In the genomic region with DNA sequence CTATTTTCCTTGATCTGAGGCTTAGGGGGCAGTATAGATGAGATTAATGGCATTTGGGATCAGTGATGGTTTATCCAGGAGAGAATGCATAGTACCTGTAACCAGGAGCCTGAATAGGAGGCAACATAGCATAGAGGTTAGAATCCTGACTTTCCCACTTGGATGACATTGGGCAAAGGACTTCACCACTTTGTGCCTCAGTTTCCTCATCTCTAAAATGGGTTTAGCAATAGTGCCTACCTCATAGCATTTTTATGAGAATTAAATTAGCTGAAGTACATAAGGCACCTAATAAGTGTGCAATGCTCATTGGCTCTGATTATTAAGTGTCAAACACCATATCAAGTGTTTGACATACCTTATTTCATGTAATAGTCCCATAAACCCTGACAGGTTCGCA, we compare ENCODE assay signal across 19 cellular contexts. TPM values are rescaled to one million over a fixed set of nuclear protein-coding genes. Genes with fewer than 3 reads are reported as not detected.
DNase-seq lines count a peak whose midpoint lies in the region; ATAC-seq and TF ChIP-seq lines count a peak whose summit lies in the region.
"Had no signal": no experiment of that assay in that cellular context is flagged by ENCODE, and none has a peak within 500 bp of the region (broad histone marks: within the 10 kb centered on the region; RNA-seq: fewer than 3 reads in every experiment).

No MANE protein-coding gene starts in this region.

- H3K4me1 ChIP-seq in naive thymus-derived CD4-positive, alpha-beta T cell (ENCODE audit: control insufficient read depth in 2 of 2, insufficient read depth in 2 of 2, low read length in 2 of 2), result peaks cover 96% of the 10 kb centered on the region in 2 donors
- peaks cover 44 to 71% of the 10 kb centered on the region in 2 donors for H3K4me1 ChIP-seq in thyroid gland

- no peak for DNase-seq in activated naive CD4-positive, alpha-beta T cell treated with anti-CD3 and anti-CD28 coated beads, Interleukin-2, amount 50 U/mL, for 72 hours (ENCODE audit: low spot score in 2 of 2)
- no peak for DNase-seq in activated naive CD8-positive, alpha-beta T cell treated with anti-CD3 and anti-CD28 coated beads for 36 hours
- DNase-seq in naive thymus-derived CD4-positive, alpha-beta T cell, result no peak
- DNase-seq in thyroid gland (no peak), NCI-H1694 (lab: John Stamatoyannopoulos, UW) (no peak), NCI-H146 (lab: John Stamatoyannopoulos, UW) (no peak), NCI-H2196 treated with DMSO at 0.1 percent for 48 hours (lab: John Stamatoyannopoulos, UW; ENCODE audit: unreplicated experiment) (no peak)
- DNase-seq: adrenal gland; DMS153; GOT3; hypothalamus; NCI-H1048; NCI-H226; right lobe of liver; stimulated activated CD4-positive, alpha-beta T cell treated with anti-CD3 and anti-CD28 coated beads, Interleukin-4, amount 100 ng/mL, for 4 hours had no signal

- no peak for TF ChIP-seq CTCF in thyroid gland (IDR thresholded peaks at IDR 0.05)

- intact Hi-C loops in naive thymus-derived CD4-positive, alpha-beta T cell (cut with micrococcal nuclease), result loop anchor here (5.0 to 10.0 kb wide), 4 partner anchors 223 to 1062 kb away; partner anchors contain the start of genes APIP (in 1 of the 2), NAT10 (in 1 of the 2) and PDHX (in 1 of the 2)
- intact Hi-C loops in thyroid gland (cut with DNase I), result no loop called here

- WGBS in thyroid gland, 2 donors, result 100% methylated on average over 1 of the region's 1 CpG

- no peaks in the 10 kb centered on the region for H3K27me3 Mint-ChIP-seq in activated naive CD4-positive, alpha-beta T cell treated with anti-CD3 and anti-CD28 coated beads, Interleukin-2, amount 50 U/mL, for 24 hours
- no peaks in the 10 kb centered on the region for H3K27me3 Mint-ChIP-seq in activated naive CD8-positive, alpha-beta T cell treated with anti-CD3 and anti-CD28 coated beads for 36 hours
- H3K27me3 Mint-ChIP-seq in naive thymus-derived CD4-positive, alpha-beta T cell, result no peaks in the 10 kb centered on the region

- POLR2A ChIA-PET in naive thymus-derived CD4-positive, alpha-beta T cell (lab: Charles Lee), result interaction anchor here (0.7 to 21.8 kb wide), 7 partner anchors 10 to 77 kb away, joined by 3 to 354 read pairs (median 7); partner anchors contain the start of gene CD44

- H3K9me3 ChIP-seq in naive thymus-derived CD4-positive, alpha-beta T cell (ENCODE audit: control insufficient read depth in 2 of 3, low read length in 3 of 3), result no peaks in the 10 kb centered on the region
- no peaks in the 10 kb centered on the region for H3K9me3 ChIP-seq in thyroid gland
- H3K9me3 ChIP-seq: adrenal gland, right lobe of liver had no signal

- no peaks in the 10 kb centered on the region for H3K9me3 Mint-ChIP-seq in activated naive CD4-positive, alpha-beta T cell treated with anti-CD3 and anti-CD28 coated beads, Interleukin-2, amount 50 U/mL, for 24 hours
- H3K9me3 Mint-ChIP-seq in activated naive CD4-positive, alpha-beta T cell treated with anti-CD3 and anti-CD28 coated beads, Interleukin-2, amount 50 U/mL, for 72 hours, result no peaks in the 10 kb centered on the region
- no peaks in the 10 kb centered on the region for H3K9me3 Mint-ChIP-seq in activated naive CD8-positive, alpha-beta T cell treated with anti-CD3 and anti-CD28 coated beads for 36 hours
- H3K9me3 Mint-ChIP-seq in naive thymus-derived CD4-positive, alpha-beta T cell, result peaks cover 0 to 6% (median 0%) of the 10 kb centered on the region in 11 donors

- H3K27ac Mint-ChIP-seq in activated naive CD4-positive, alpha-beta T cell treated with anti-CD3 and anti-CD28 coated beads, Interleukin-2, amount 50 U/mL, for 24 hours, result peak overlapping the region; percentile 97
- H3K27ac Mint-ChIP-seq in activated naive CD4-positive, alpha-beta T cell treated with anti-CD3 and anti-CD28 coated beads, Interleukin-2, amount 50 U/mL, for 72 hours, result no peak overlapping the region
- H3K27ac Mint-ChIP-seq in activated naive CD8-positive, alpha-beta T cell treated with anti-CD3 and anti-CD28 coated beads for 36 hours, result peak overlapping the region; percentile 97
- H3K27ac Mint-ChIP-seq in naive thymus-derived CD4-positive, alpha-beta T cell, result peak overlapping the region in 8 of 9 donors; percentile 89 to 100 (median 100)

- H3K4me3 Mint-ChIP-seq in activated naive CD4-positive, alpha-beta T cell treated with anti-CD3 and anti-CD28 coated beads, Interleukin-2, amount 50 U/mL, for 24 hours, result peak overlapping the region; percentile 69
- H3K4me3 Mint-ChIP-seq in activated naive CD8-positive, alpha-beta T cell treated with anti-CD3 and anti-CD28 coated beads for 36 hours, result no peak overlapping the region
- peak overlapping the region in 9 of 10 donors; percentile 69 to 94 (median 80) for H3K4me3 Mint-ChIP-seq in naive thymus-derived CD4-positive, alpha-beta T cell

- ATAC-seq in activated naive CD4-positive, alpha-beta T cell treated with anti-CD3 and anti-CD28 coated beads, Interleukin-2, amount 50 U/mL, for 72 hours, result no peak
- ATAC-seq in naive thymus-derived CD4-positive, alpha-beta T cell, result no peak
- ATAC-seq: esophagus mucosa, HepG2, left lobe of liver, right lobe of liver had no signal

- H3K27ac ChIP-seq in naive thymus-derived CD4-positive, alpha-beta T cell (ENCODE audit: low read depth, low read length), result peak overlapping the region; percentile 94
- peak overlapping the region; percentile 12 to 40 (median 34) for H3K27ac ChIP-seq in thyroid gland
- H3K27ac ChIP-seq: right lobe of liver had no signal

- peaks cover 100% of the 10 kb centered on the region for H3K4me1 Mint-ChIP-seq in activated naive CD4-positive, alpha-beta T cell treated with anti-CD3 and anti-CD28 coated beads, Interleukin-2, amount 50 U/mL, for 24 hours
- peaks cover 95% of the 10 kb centered on the region for H3K4me1 Mint-ChIP-seq in activated naive CD8-positive, alpha-beta T cell treated with anti-CD3 and anti-CD28 coated beads for 36 hours
- peaks cover 62 to 100% (median 100%) of the 10 kb centered on the region in 7 donors for H3K4me1 Mint-ChIP-seq in naive thymus-derived CD4-positive, alpha-beta T cell

- no peaks in the 10 kb centered on the region for H3K36me3 ChIP-seq in naive thymus-derived CD4-positive, alpha-beta T cell (ENCODE audit: control insufficient read depth in 2 of 3, insufficient read depth in 3 of 3, low read length in 3 of 3)
- H3K36me3 ChIP-seq in thyroid gland, result no peaks in the 10 kb centered on the region
- H3K36me3 ChIP-seq: adrenal gland, right lobe of liver had no signal

- no peaks in the 10 kb centered on the region for H3K27me3 ChIP-seq in naive thymus-derived CD4-positive, alpha-beta T cell (ENCODE audit: control insufficient read depth in 2 of 2, insufficient read depth in 2 of 2, low read length in 2 of 2)
- no peaks in the 10 kb centered on the region for H3K27me3 ChIP-seq in thyroid gland
- H3K27me3 ChIP-seq: adrenal gland, right lobe of liver had no signal

- TF ChIP-seq POLR2A in thyroid gland (IDR thresholded peaks at IDR 0.05), result no peak

- peaks cover 41% of the 10 kb centered on the region for H3K36me3 Mint-ChIP-seq in activated naive CD4-positive, alpha-beta T cell treated with anti-CD3 and anti-CD28 coated beads, Interleukin-2, amount 50 U/mL, for 24 hours
- H3K36me3 Mint-ChIP-seq in activated naive CD4-positive, alpha-beta T cell treated with anti-CD3 and anti-CD28 coated beads, Interleukin-2, amount 50 U/mL, for 72 hours, result peaks cover 27 to 55% of the 10 kb centered on the region in 2 donors
- H3K36me3 Mint-ChIP-seq in activated naive CD8-positive, alpha-beta T cell treated with anti-CD3 and anti-CD28 coated beads for 36 hours, result peaks cover 73% of the 10 kb centered on the region
- H3K36me3 Mint-ChIP-seq in naive thymus-derived CD4-positive, alpha-beta T cell, result peaks cover 0 to 65% (median 42%) of the 10 kb centered on the region in 5 donors

- CTCF ChIA-PET in naive thymus-derived CD4-positive, alpha-beta T cell (lab: Charles Lee), result interaction anchor here (1.2 kb wide), 1 partner anchor 129 kb away, joined by 3 read pairs; no protein-coding TSS in a partner anchor

- peak overlapping the region; percentile 6 for H3K4me3 ChIP-seq in naive thymus-derived CD4-positive, alpha-beta T cell (ENCODE audit: low read length)
- H3K4me3 ChIP-seq in thyroid gland (replicated peaks in 1 of 3), result no peak overlapping the region
- H3K4me3 ChIP-seq: adrenal gland, right lobe of liver had no signal

RNA-seq across cellular contexts. Expression of gene CD44, which starts 30.8 kb away (rescaled TPM):
- 100 to 1,000 TPM; 321 to 381 TPM for total RNA-seq in activated naive CD4-positive, alpha-beta T cell treated with anti-CD3 and anti-CD28 coated beads, Interleukin-2, amount 50 U/mL, for 72 hours
- 100 to 1,000 TPM; 380 to 428 TPM for total RNA-seq in activated naive CD8-positive, alpha-beta T cell treated with anti-CD3 and anti-CD28 coated beads for 36 hours
- 1,000 to 10,000 TPM in 1 of 5 experiments, 100 to 1,000 TPM in 4; 369 to 1,223 (median 784) TPM for total RNA-seq in naive thymus-derived CD4-positive, alpha-beta T cell
- polyA plus RNA-seq in naive thymus-derived CD4-positive, alpha-beta T cell, result 100 to 1,000 TPM; 332 to 372 TPM
- total RNA-seq in thyroid gland, result 100 to 1,000 TPM; 164 to 302 (median 189) TPM

Comparison
In these comparisons a context has a peak if more than half of its experiments do, and no peak if none do; other contexts are left out.
1. H3K27ac Mint-ChIP-seq: peak in activated naive CD4-positive, alpha-beta T cell treated with anti-CD3 and anti-CD28 coated beads, Interleukin-2, amount 50 U/mL, for 24 hours (single experiment), activated naive CD8-positive, alpha-beta T cell treated with anti-CD3 and anti-CD28 coated beads for 36 hours (single experiment) and naive thymus-derived CD4-positive, alpha-beta T cell (8 of 9); none in activated naive CD4-positive, alpha-beta T cell treated with anti-CD3 and anti-CD28 coated beads, Interleukin-2, amount 50 U/mL, for 72 hours (0 of 2).